1 cellular context compared by ENCODE assay signal in the genomic region with DNA sequence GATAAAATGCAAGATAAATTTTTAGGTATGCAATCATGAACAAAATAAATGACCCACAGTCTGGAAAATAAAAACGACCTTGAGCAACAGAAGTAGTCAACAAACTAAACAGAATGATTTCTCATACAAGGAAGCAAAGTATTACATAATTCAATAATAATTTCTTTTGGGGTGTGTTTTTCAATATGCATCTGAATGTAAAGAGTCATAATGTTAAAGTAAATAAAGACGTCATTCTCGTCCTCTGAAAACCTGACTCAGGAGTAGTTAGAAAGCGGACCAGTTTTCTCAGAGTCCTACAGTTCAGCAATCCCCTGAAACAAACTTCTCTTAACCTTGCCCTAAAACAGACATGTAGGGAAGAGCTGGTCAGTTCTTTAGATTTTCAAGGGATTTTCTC.
TF ChIP-seq lines count a peak whose summit lies in the region.

No MANE protein-coding gene starts in this region.

TF ChIP-seq in GM23338, 12 proteins besides CTCF, POLR2A, EP300 and RAD21 (continued from another document):
- TF ChIP-seq, protein P1, sequence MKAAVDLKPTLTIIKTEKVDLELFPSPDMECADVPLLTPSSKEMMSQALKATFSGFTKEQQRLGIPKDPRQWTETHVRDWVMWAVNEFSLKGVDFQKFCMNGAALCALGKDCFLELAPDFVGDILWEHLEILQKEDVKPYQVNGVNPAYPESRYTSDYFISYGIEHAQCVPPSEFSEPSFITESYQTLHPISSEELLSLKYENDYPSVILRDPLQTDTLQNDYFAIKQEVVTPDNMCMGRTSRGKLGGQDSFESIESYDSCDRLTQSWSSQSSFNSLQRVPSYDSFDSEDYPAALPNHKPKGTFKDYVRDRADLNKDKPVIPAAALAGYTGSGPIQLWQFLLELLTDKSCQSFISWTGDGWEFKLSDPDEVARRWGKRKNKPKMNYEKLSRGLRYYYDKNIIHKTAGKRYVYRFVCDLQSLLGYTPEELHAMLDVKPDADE (IDR thresholded peaks at IDR 0.05) = no peak
- TF ChIP-seq EZH2phosphoT487 (IDR thresholded peaks at IDR 0.05; ENCODE audit: unreplicated experiment) (no peak), JUNB (IDR thresholded peaks at IDR 0.05; ENCODE audit: unreplicated experiment) (no peak), NANOG (IDR thresholded peaks at IDR 0.05; ENCODE audit: borderline replicate concordance) (no peak), EZH2 (IDR thresholded peaks at IDR 0.05; ENCODE audit: low read depth, unreplicated experiment) (no peak), POLR2AphosphoS5 (IDR thresholded peaks at IDR 0.05; ENCODE audit: low read depth) (no peak)
- TF ChIP-seq, protein P2, sequence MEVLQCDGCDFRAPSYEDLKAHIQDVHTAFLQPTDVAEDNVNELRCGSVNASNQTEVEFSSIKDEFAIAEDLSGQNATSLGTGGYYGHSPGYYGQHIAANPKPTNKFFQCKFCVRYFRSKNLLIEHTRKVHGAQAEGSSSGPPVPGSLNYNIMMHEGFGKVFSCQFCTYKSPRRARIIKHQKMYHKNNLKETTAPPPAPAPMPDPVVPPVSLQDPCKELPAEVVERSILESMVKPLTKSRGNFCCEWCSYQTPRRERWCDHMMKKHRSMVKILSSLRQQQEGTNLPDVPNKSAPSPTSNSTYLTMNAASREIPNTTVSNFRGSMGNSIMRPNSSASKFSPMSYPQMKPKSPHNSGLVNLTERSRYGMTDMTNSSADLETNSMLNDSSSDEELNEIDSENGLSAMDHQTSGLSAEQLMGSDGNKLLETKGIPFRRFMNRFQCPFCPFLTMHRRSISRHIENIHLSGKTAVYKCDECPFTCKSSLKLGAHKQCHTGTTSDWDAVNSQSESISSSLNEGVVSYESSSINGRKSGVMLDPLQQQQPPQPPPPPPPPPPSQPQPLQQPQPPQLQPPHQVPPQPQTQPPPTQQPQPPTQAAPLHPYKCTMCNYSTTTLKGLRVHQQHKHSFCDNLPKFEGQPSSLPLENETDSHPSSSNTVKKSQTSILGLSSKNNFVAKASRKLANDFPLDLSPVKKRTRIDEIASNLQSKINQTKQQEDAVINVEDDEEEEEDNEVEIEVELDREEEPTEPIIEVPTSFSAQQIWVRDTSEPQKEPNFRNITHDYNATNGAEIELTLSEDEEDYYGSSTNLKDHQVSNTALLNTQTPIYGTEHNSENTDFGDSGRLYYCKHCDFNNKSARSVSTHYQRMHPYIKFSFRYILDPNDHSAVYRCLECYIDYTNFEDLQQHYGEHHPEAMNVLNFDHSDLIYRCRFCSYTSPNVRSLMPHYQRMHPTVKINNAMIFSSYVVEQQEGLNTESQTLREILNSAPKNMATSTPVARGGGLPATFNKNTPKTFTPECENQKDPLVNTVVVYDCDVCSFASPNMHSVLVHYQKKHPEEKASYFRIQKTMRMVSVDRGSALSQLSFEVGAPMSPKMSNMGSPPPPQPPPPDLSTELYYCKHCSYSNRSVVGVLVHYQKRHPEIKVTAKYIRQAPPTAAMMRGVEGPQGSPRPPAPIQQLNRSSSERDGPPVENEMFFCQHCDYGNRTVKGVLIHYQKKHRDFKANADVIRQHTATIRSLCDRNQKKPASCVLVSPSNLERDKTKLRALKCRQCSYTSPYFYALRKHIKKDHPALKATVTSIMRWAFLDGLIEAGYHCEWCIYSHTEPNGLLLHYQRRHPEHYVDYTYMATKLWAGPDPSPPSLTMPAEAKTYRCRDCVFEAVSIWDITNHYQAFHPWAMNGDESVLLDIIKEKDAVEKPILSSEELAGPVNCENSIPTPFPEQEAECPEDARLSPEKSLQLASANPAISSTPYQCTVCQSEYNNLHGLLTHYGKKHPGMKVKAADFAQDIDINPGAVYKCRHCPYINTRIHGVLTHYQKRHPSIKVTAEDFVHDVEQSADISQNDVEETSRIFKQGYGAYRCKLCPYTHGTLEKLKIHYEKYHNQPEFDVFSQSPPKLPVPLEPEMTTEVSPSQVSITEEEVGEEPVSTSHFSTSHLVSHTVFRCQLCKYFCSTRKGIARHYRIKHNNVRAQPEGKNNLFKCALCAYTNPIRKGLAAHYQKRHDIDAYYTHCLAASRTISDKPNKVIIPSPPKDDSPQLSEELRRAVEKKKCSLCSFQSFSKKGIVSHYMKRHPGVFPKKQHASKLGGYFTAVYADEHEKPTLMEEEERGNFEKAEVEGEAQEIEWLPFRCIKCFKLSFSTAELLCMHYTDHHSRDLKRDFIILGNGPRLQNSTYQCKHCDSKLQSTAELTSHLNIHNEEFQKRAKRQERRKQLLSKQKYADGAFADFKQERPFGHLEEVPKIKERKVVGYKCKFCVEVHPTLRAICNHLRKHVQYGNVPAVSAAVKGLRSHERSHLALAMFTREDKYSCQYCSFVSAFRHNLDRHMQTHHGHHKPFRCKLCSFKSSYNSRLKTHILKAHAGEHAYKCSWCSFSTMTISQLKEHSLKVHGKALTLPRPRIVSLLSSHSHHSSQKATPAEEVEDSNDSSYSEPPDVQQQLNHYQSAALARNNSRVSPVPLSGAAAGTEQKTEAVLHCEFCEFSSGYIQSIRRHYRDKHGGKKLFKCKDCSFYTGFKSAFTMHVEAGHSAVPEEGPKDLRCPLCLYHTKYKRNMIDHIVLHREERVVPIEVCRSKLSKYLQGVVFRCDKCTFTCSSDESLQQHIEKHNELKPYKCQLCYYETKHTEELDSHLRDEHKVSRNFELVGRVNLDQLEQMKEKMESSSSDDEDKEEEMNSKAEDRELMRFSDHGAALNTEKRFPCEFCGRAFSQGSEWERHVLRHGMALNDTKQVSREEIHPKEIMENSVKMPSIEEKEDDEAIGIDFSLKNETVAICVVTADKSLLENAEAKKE (CRISPR knock-in tag; IDR thresholded peaks at IDR 0.05) = no peak
TF ChIP-seq in GM23338: peak in this region for 0.
